Comparison of ENCODE assay signal across 25 cellular contexts in genomic region chr16:20781697-20782096, GRCh38. TPM values are rescaled to one million over a fixed set of nuclear protein-coding genes. Genes with fewer than 3 reads are reported as not detected.
DNase-seq lines count a peak whose midpoint lies in the region; ATAC-seq, FAIRE-seq and TF ChIP-seq lines count a peak whose summit lies in the region.
"Had no signal": no experiment of that assay in that cellular context is flagged by ENCODE, and none has a peak within 500 bp of the region (broad histone marks: within the 10 kb centered on the region; RNA-seq: fewer than 3 reads in every experiment).

No MANE protein-coding gene starts in this region.

- peak; percentile 5 for FAIRE-seq in islet of Langerhans (lab: Jason Lieb, UNC)
- no peak for FAIRE-seq in GM12891 (lab: Jason Lieb, UNC)
- FAIRE-seq: GM12878, HepG2, K562 had no signal

- TF ChIP-seq POLR2A in GM12891 (IDR thresholded peaks at IDR 0.05; ENCODE audit: low read depth, low read length) = no peak

- ATAC-seq in HG02852 (IDR thresholded peaks at IDR 0.05; ENCODE audit: unreplicated experiment) (no peak), HG02588 (IDR thresholded peaks at IDR 0.05; ENCODE audit: unreplicated experiment) (no peak)
- ATAC-seq: GM12878, HepG2, K562 had no signal

- DNase-seq in AML-193 (lab: John Stamatoyannopoulos, UW) (peak; percentile 72 to 83), MV-4-11 (lab: John Stamatoyannopoulos, UW) (peak; percentile 68), SIG-M5 (lab: John Stamatoyannopoulos, UW) (peak; percentile 19), activated gamma-delta T cell treated with Interleukin-2 at 50 U/mL for 16 hours (no peak), GM12891 (ENCODE audit: insufficient read length, low spot score) (no peak)
- DNase-seq: ACHN; Caco-2; CD4-positive, alpha-beta memory T cell; DMS 273 treated with DMSO at 0.1 percent for 48 hours; DMS79 treated with DMSO at 0.1 percent for 48 hours; GM23248; H9; HFFc6; NCI-H1417; NCI-H1694 treated with DMSO at 0.1 percent for 48 hours; NCI-H2081 treated with DMSO at 0.1 percent for 48 hours; NCI-H446; NCI-H526; SJCRH30 had no signal

TF ChIP-seq in GM12891, 5 proteins besides CTCF, POLR2A, EP300 and RAD21:
- no peak for TF ChIP-seq POU2F2 (IDR thresholded peaks at IDR 0.05; ENCODE audit: low read depth, low read length)
- no peak for TF ChIP-seq TAF1 (IDR thresholded peaks at IDR 0.05; ENCODE audit: low read depth, low read length)
- no peak for TF ChIP-seq PAX5 (IDR thresholded peaks at IDR 0.05; ENCODE audit: insufficient read depth, low read length, severe bottlenecking)
- TF ChIP-seq SPI1 (IDR thresholded peaks at IDR 0.05; ENCODE audit: low read depth, low read length) = no peak
- TF ChIP-seq POLR2AphosphoS5 (IDR thresholded peaks at IDR 0.05; ENCODE audit: low read depth, low read length) = no peak

RNA-seq across cellular contexts. Expression of gene ACSM3, which starts 17.9 kb away (rescaled TPM):
- 6.3 TPM for polyA plus RNA-seq in GM12891 (2012; ENCODE audit: low read depth, missing spikeins)

RNA-seq across cellular contexts. Expression of gene ERI2, which starts 24.6 kb away (rescaled TPM):
- polyA plus RNA-seq in GM12891 (2012; ENCODE audit: low read depth, missing spikeins) = 9.5 TPM

RNA-seq across cellular contexts. Expression of gene REXO5, which starts 24.6 kb away (rescaled TPM):
- 8.8 TPM for polyA plus RNA-seq in GM12891 (2012; ENCODE audit: low read depth, missing spikeins)

RNA-seq across cellular contexts. Expression of gene THUMPD1, which starts 40.1 kb away (rescaled TPM):
- 18.0 TPM for polyA plus RNA-seq in GM12891 (2012; ENCODE audit: low read depth, missing spikeins)

Comparison
In these comparisons a context has a peak if more than half of its experiments do, and no peak if none do; other contexts are left out.
1. DNase-seq: peak in AML-193 (2 of 2), MV-4-11 (single experiment) and SIG-M5 (single experiment); none in activated gamma-delta T cell treated with Interleukin-2 at 50 U/mL for 16 hours (single experiment) and GM12891 (single experiment).